1 cellular context compared by ENCODE assay signal in the genomic region with DNA sequence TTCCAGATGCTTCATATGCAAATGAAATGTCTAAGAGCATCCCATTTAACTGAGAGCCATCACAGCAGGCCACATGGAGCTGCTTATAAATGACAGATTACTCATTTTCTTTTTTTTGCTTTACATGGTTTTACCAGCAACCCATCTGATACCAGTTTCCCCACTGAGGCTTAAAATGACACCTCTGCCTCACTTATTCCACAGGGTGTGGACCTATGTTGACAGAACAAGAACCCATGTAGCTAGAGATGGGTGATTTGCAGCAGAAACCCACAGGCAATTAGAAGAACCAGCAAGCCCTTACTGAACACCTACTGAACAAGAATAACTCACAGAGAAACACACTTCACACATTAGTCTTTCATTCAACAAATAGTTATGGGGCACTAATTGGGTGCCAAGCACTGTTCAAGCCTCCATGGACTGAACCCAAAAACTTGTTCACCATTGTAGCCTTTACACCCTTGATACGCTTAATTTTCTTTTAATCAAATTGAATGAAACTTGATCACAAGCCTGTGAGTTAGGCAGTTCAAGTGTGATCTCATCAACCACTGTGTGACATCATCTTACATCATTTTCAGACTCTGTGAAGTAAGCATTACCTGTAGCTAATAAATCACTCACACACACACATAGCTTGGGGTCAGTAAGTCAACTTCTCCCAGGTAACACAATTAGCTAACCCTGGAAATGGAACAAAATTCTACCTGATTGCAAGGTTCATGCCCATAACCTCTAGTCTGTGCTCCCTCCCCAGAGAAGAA.
A peak's percentile ranks its signal among the peaks of the same experiment; 100 is the strongest.
TF ChIP-seq lines count a peak whose summit lies in the region.

No MANE protein-coding gene starts in this region.

TF ChIP-seq in HEK293, 187 proteins besides CTCF, POLR2A, EP300 and RAD21 (continued from another document):
- TF ChIP-seq, protein P1, sequence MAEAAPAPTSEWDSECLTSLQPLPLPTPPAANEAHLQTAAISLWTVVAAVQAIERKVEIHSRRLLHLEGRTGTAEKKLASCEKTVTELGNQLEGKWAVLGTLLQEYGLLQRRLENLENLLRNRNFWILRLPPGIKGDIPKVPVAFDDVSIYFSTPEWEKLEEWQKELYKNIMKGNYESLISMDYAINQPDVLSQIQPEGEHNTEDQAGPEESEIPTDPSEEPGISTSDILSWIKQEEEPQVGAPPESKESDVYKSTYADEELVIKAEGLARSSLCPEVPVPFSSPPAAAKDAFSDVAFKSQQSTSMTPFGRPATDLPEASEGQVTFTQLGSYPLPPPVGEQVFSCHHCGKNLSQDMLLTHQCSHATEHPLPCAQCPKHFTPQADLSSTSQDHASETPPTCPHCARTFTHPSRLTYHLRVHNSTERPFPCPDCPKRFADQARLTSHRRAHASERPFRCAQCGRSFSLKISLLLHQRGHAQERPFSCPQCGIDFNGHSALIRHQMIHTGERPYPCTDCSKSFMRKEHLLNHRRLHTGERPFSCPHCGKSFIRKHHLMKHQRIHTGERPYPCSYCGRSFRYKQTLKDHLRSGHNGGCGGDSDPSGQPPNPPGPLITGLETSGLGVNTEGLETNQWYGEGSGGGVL (tag by site-specific recombination; IDR thresholded peaks at IDR 0.05), result peak; percentile 20; the same call in 1 of the 2 replicates
- no peak for TF ChIP-seq ZNF146 (tag by site-specific recombination; IDR thresholded peaks at IDR 0.05)
